In the genomic region with DNA sequence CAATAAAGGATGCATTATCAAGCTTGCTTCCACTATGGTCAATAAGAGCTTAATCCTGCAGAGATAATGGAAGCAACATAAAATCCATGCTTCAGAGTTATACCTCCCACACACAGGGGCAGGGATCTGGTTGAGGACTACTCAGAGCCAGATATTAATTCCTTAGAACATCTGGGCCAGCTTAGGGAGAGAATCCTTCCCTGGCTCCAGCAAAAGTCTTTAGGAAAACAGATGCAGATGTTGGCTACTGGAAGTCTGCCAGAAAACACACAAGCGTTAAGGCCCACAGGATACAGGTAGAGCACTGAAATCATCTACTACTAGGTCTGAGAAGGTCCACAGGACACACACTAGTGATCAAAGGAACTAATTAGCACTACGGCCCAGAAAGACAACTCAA, we compare ENCODE assay signal across 25 cellular contexts.
"Had no signal": no experiment of that assay in that cellular context is flagged by ENCODE, and none has a peak within 500 bp of the region (broad histone marks: within the 10 kb centered on the region; RNA-seq: fewer than 3 reads in every experiment).

No MANE protein-coding gene starts in this region.

- DNase-seq: activated B cell treated with CpG ODN at 0.5 μM for 24 hours; activated CD4-positive, alpha-beta T cell treated with anti-CD3 and anti-CD28 coated beads for 48 hours; activated CD4-positive, alpha-beta T cell treated with anti-CD3 and anti-CD28 coated beads, Interleukin-2, amount 50 U/mL, for 1 hour; activated CD4-positive, alpha-beta T cell treated with anti-CD3 and anti-CD28 coated beads, Interleukin-2, amount 50 U/mL, for 48 hours; activated CD8-positive, alpha-beta memory T cell treated with anti-CD3 and anti-CD28 coated beads for 24 hours; activated CD8-positive, alpha-beta T cell treated with anti-CD3 and anti-CD28 coated beads for 36 hours; activated effector memory CD4-positive, alpha-beta T cell treated with Interleukin-2 at 50 U/mL for 16 hours; activated gamma-delta T cell treated with Interleukin-2 at 50 U/mL for 16 hours; activated naive CD4-positive, alpha-beta T cell treated with anti-CD3 and anti-CD28 coated beads, Interleukin-2, amount 50 U/mL, for 16 hours; activated naive CD4-positive, alpha-beta T cell treated with Interleukin-2 at 50 U/mL for 16 hours; activated T-cell treated with anti-CD3 and anti-CD28 coated beads, Interleukin-2, amount 50 U/mL, for 4 hours; amygdala; aorta; body of pancreas; caudate nucleus; effector CD8-positive, alpha-beta T cell; esophagus squamous epithelium; foreskin melanocyte; hypothalamus; T-helper 17 cell; T1000; WERI-Rb-1 had no signal

- ATAC-seq: activated CD4-positive, CD25-positive, alpha-beta regulatory T cell treated with anti-CD3 and anti-CD28 coated beads, Interleukin-2, amount 50 U/mL, for 24 hours; activated CD8-positive, alpha-beta T cell treated with anti-CD3 and anti-CD28 coated beads for 36 hours; activated T-cell treated with anti-CD3 and anti-CD28 coated beads, Interleukin-2, amount 50 U/mL, for 4 hours; activated T-helper 17 cell treated with anti-CD3 and anti-CD28 coated beads, Interleukin-2, amount 50 U/mL, for 72 hours; body of pancreas; gastroesophageal sphincter; T-helper 17 cell had no signal
